ENCODE assay signal across 32 cellular contexts in the genomic region with DNA sequence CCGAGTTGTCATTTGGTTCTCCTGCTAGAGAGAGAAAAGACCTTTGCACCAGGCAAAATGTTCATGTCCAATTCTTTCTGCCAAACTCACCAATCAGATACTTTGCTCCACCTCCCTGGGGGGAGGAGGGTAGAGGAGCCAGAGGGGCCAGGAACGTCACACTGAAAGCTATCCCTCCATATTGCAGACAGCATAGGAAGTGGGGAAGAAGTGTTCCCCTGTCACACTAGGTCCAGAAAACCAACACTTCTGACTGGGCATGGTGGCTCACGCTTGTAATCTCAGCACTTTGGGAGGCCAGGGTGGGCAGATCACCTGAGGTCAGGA. TPM values are rescaled to one million over a fixed set of nuclear protein-coding genes. Genes with fewer than 3 reads are reported as not detected.
DNase-seq lines count a peak whose midpoint lies in the region; ATAC-seq and TF ChIP-seq lines count a peak whose summit lies in the region.
"Had no signal": no experiment of that assay in that cellular context is flagged by ENCODE, and none has a peak within 500 bp of the region (broad histone marks: within the 10 kb centered on the region; RNA-seq: fewer than 3 reads in every experiment).

No MANE protein-coding gene starts in this region.

- no peak for TF ChIP-seq CTCF in right lobe of liver (IDR thresholded peaks at IDR 0.05)
- no peak for TF ChIP-seq CTCF in uterus (IDR thresholded peaks at IDR 0.05)

- WGBS in right lobe of liver (ENCODE audit: insufficient coverage, low coverage, low lambda C conversion rate, missing lambda C conversion rate): 18% methylated on average over 2 of the region's 3 CpGs

- H3K4me3 ChIP-seq in right lobe of liver (no peak overlapping the region), uterus (no peak overlapping the region)
- H3K4me3 ChIP-seq: adrenal gland, breast epithelium, colonic mucosa, gastrocnemius medialis, GM12878, MG63, mucosa of descending colon, sigmoid colon, SJSA1, stomach had no signal

- TF ChIP-seq POLR2A in right lobe of liver (IDR thresholded peaks at IDR 0.05): no peak
- TF ChIP-seq POLR2A in uterus (IDR thresholded peaks at IDR 0.05): no peak

- H3K27ac ChIP-seq in right lobe of liver (peak overlapping the region in 2 of 3 donors; percentile 34 to 61), uterus (peak overlapping the region; percentile 46 to 72)
- H3K27ac ChIP-seq: breast epithelium, colonic mucosa, gastrocnemius medialis, sigmoid colon, SJSA1 had no signal

- H3K36me3 ChIP-seq in right lobe of liver (no peaks in the 10 kb centered on the region), uterus (no peaks in the 10 kb centered on the region)
- H3K36me3 ChIP-seq: adrenal gland, breast epithelium, colonic mucosa, gastrocnemius medialis, MG63, sigmoid colon, SJSA1, stomach had no signal

- ATAC-seq in right lobe of liver (peak; percentile 29 to 76 (median 62)), GM21526 (IDR thresholded peaks at IDR 0.05; ENCODE audit: low FRiP score, unreplicated experiment) (no peak)
- ATAC-seq: activated T-cell treated with anti-CD3 and anti-CD28 coated beads, Interleukin-2, amount 50 U/mL, for 4 hours; effector memory CD8-positive, alpha-beta T cell; esophagus mucosa; gastrocnemius medialis; GM12878; left ventricle myocardium superior; mucosa of descending colon; T-helper 17 cell had no signal

- intact Hi-C loops in right lobe of liver (cut with DNase I): no loop called here
- intact Hi-C loops in uterus (cut with DNase I; ENCODE audit: low total_unique reads): no loop called here

- DNase-seq in NCI-H2171 treated with DMSO at 0.1 percent for 48 hours (lab: John Stamatoyannopoulos, UW) (peak; percentile 38), NCI-H2171 (lab: John Stamatoyannopoulos, UW) (no peak), astrocyte of the hippocampus (ENCODE audit: low read depth, low spot score) (peak; percentile 14), right lobe of liver (no peak), uterus (no peak), NCI-H1105 (lab: John Stamatoyannopoulos, UW) (no peak), T-helper 1 cell (no peak)
- DNase-seq: 8988T; activated CD4-positive, alpha-beta T cell treated with anti-CD3 and anti-CD28 coated beads for 48 hours; activated naive CD4-positive, alpha-beta T cell treated with Interleukin-2 at 50 U/mL for 16 hours; activated T-cell treated with anti-CD3 and anti-CD28 coated beads, Interleukin-2, amount 50 U/mL, for 4 hours; adrenal gland; colonic mucosa; effector memory CD8-positive, alpha-beta T cell; gastrocnemius medialis; left ventricle myocardium superior; MG63; mucosa of descending colon; NCI-H1417; NCI-H2081 treated with DMSO at 0.1 percent for 48 hours; NCI-H446 treated with DMSO at 0.1 percent for 48 hours; sigmoid colon; stomach; T-helper 17 cell had no signal

- H3K9me3 ChIP-seq in right lobe of liver: no peaks in the 10 kb centered on the region
- no peaks in the 10 kb centered on the region for H3K9me3 ChIP-seq in uterus
- H3K9me3 ChIP-seq: adrenal gland, breast epithelium, colonic mucosa, gastrocnemius medialis, MG63, mucosa of descending colon, sigmoid colon, SJSA1, stomach had no signal

- peaks cover 0 to 63% (median 20%) of the 10 kb centered on the region in 4 donors for H3K4me1 ChIP-seq in right lobe of liver
- no peaks in the 10 kb centered on the region for H3K4me1 ChIP-seq in uterus
- H3K4me1 ChIP-seq: adrenal gland, breast epithelium, colonic mucosa, gastrocnemius medialis, sigmoid colon had no signal

- H3K27me3 ChIP-seq in right lobe of liver: no peaks in the 10 kb centered on the region
- H3K27me3 ChIP-seq in uterus: no peaks in the 10 kb centered on the region
- H3K27me3 ChIP-seq: adrenal gland, colonic mucosa, gastrocnemius medialis, MG63, sigmoid colon, stomach had no signal

RNA-seq across cellular contexts. Expression of a gene that starts 9.5 kb away (rescaled TPM):
- total RNA-seq in right lobe of liver: 100 to 1,000 TPM in 1 of 6 experiments, 10 to 100 TPM in 5; 65.2 to 144 (median 84.7) TPM
- total RNA-seq in uterus: under 1 TPM in 1 of 4 donors, not detected in 3; 0.14 TPM
- total RNA-seq: activated T-cell treated with anti-CD3 and anti-CD28 coated beads, Interleukin-2, amount 50 U/mL, for 4 hours; adrenal gland; B cell; GM12878; left ventricle myocardium superior; neural crest cell; posterior vena cava; sigmoid colon; T-helper 17 cell had no signal

RNA-seq across cellular contexts. Expression of a gene that starts 33.3 kb away (rescaled TPM):
- total RNA-seq in right lobe of liver (1 to 10 TPM; 3.4 to 5.9 (median 4.5) TPM), uterus (1 to 10 TPM in 2 of 4 donors, under 1 TPM in 2; under 0.01 to 5.1 (median 1.5) TPM)
- total RNA-seq: neural crest cell, SJSA1 had no signal

Comparison
In these comparisons a context has a peak if more than half of its experiments do, and no peak if none do; other contexts are left out.
1. DNase-seq: peak in NCI-H2171 treated with DMSO at 0.1 percent for 48 hours (single experiment) and astrocyte of the hippocampus (single experiment); none in NCI-H2171 (single experiment), right lobe of liver (0 of 3), uterus (0 of 2), NCI-H1105 (single experiment) and T-helper 1 cell (0 of 5).
2. RNA of a gene that starts 9.5 kb away (total RNA-seq): 65.2 to 144 TPM in right lobe of liver; 0.14 TPM in uterus; every median in the first group is over 10 times any median in the second.